Comparison of ENCODE assay signal across 7 cellular contexts in the genomic region with DNA sequence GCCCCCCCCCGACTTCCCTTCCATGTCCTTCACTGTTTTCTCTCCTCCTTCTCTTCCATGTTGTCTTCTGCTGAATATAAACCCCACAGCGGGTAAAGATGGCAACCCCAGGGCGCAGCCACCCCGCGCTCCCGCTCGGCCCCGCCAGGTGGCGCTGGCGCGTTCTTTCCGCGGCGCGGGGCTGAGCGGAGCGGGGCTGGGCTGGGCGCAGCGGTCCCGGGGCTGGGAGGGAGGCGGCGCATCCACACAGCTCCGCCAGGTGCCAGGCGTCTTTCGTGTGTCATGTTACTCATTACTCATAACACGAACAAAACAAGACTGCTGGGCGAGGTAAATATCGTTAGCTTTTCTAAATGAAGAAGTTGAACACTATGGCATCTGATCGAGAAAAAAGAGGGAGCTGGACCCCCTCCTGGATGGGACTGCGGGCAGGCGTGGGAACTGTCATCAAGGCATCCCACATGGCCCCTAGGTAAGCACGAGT.
DNase-seq lines count a peak whose midpoint lies in the region; ATAC-seq, FAIRE-seq and TF ChIP-seq lines count a peak whose summit lies in the region.

No MANE protein-coding gene starts in this region.

- POLR2A ChIA-PET in RWPE1 (lab: Yijun Ruan, JAX; ENCODE audit: low non-redundant PET): no interaction called here
- POLR2A ChIA-PET in CD8-positive, alpha-beta memory T cell (lab: Charles Lee): no interaction called here

- ATAC-seq in GM23338: peak; percentile 71

- H3K4me3 ChIP-seq in GM23338: peak overlapping the region; percentile 31; the same call in 1 of the 2 replicates
- no peak overlapping the region for H3K4me3 ChIP-seq in fibroblast of pulmonary artery (replicated peaks; ENCODE audit: low read depth, low read length)
- H3K4me3 ChIP-seq in CD8-positive, alpha-beta memory T cell (ENCODE audit: low read length): no peak overlapping the region

- H4K20me1 ChIP-seq in GM23338 (replicated peaks; ENCODE audit: insufficient read depth): no peaks in the 10 kb centered on the region

- TF ChIP-seq CTCF in GM23338 (conservative IDR thresholded peaks at IDR 0.05; ENCODE audit: low read depth in 2 of 2): peak; percentile 74 to 85
- peak; percentile 58 for TF ChIP-seq CTCF in RWPE1 (conservative IDR thresholded peaks at IDR 0.05; ENCODE audit: low read depth)
- peak; percentile 49 for TF ChIP-seq CTCF in fibroblast of pulmonary artery (IDR thresholded peaks at IDR 0.05; ENCODE audit: low read length, missing control alignments)

- no peaks in the 10 kb centered on the region for H3F3A ChIP-seq in GM23338 (replicated peaks; ENCODE audit: low read depth)

- H3K36me3 ChIP-seq in GM23338 (ENCODE audit: insufficient read depth): no peaks in the 10 kb centered on the region
- H3K36me3 ChIP-seq in CD8-positive, alpha-beta memory T cell (ENCODE audit: insufficient read depth, low read length): no peaks in the 10 kb centered on the region

- FAIRE-seq in H54 (lab: Jason Lieb, UNC): no peak

- H3K27me3 ChIP-seq in GM23338 (ENCODE audit: insufficient read depth): peaks cover 36% of the 10 kb centered on the region
- no peaks in the 10 kb centered on the region for H3K27me3 ChIP-seq in CD8-positive, alpha-beta memory T cell (ENCODE audit: insufficient read depth, low read length, poor library complexity, severe bottlenecking)

- peaks cover 38% of the 10 kb centered on the region for H3K27me3 Mint-ChIP-seq in GM23338 (ENCODE audit: insufficient read depth, low read depth, poor library complexity)
- H3K27me3 Mint-ChIP-seq in CD8-positive, alpha-beta memory T cell: peaks cover 7 to 36% of the 10 kb centered on the region in 2 donors

- no peaks in the 10 kb centered on the region for H3K9me3 ChIP-seq in CD8-positive, alpha-beta memory T cell (ENCODE audit: low read length)

- CTCF ChIA-PET in RWPE1 (lab: Yijun Ruan, JAX): interaction anchor here (0.7 to 1.1 kb wide), 5 partner anchors 12 to 649 kb away, joined by 3 to 7 read pairs (median 3); no protein-coding TSS in a partner anchor
- CTCF ChIA-PET in CD8-positive, alpha-beta memory T cell (lab: Charles Lee): no interaction called here

- H3K36me3 Mint-ChIP-seq in GM23338 (ENCODE audit: low read depth): no peaks in the 10 kb centered on the region
- H3K36me3 Mint-ChIP-seq in CD8-positive, alpha-beta memory T cell: no peaks in the 10 kb centered on the region

- H3K4me1 Mint-ChIP-seq in GM23338: peaks cover 7% of the 10 kb centered on the region
- H3K4me1 Mint-ChIP-seq in CD8-positive, alpha-beta memory T cell: peaks cover 3 to 7% (median 6%) of the 10 kb centered on the region in 3 donors

- H2AFZ ChIP-seq in GM23338: no peak overlapping the region

- no peak overlapping the region for H3K27ac Mint-ChIP-seq in GM23338
- H3K27ac Mint-ChIP-seq in CD8-positive, alpha-beta memory T cell: no peak overlapping the region

- no peak for TF ChIP-seq POLR2A in H54 (IDR thresholded peaks at IDR 0.05; ENCODE audit: low read depth, low read length)

- H3K4me1 ChIP-seq in GM23338 (ENCODE audit: insufficient read depth): peaks cover 3% of the 10 kb centered on the region; the same call in 1 of the 2 replicates
- H3K4me1 ChIP-seq in CD8-positive, alpha-beta memory T cell (ENCODE audit: insufficient read depth, low read length): no peaks in the 10 kb centered on the region

- H3K9me3 Mint-ChIP-seq in GM23338: no peaks in the 10 kb centered on the region
- peaks cover 0 to 3% (median 0%) of the 10 kb centered on the region in 5 donors for H3K9me3 Mint-ChIP-seq in CD8-positive, alpha-beta memory T cell

- DNase-seq in GM03348 (ENCODE audit: low spot score): peak; percentile 89
- DNase-seq in GM23338 (ENCODE audit: low spot score): peak; percentile 80
- DNase-seq in RWPE1 (ENCODE audit: low spot score): peak; percentile 69
- DNase-seq in fibroblast of pulmonary artery (ENCODE audit: low read depth): peak; percentile 48
- peak; percentile 19 to 52 for DNase-seq in stimulated activated CD4-positive, alpha-beta T cell treated with anti-CD3 and anti-CD28 coated beads, Interleukin-2, amount 100 ng/mL, for 48 hours
- DNase-seq in H54 (ENCODE audit: insufficient read length, low spot score): no peak
- no peak for DNase-seq in CD8-positive, alpha-beta memory T cell

- no peak overlapping the region for H3K27ac ChIP-seq in GM23338 (ENCODE audit: low read depth)
- no peak overlapping the region for H3K27ac ChIP-seq in RWPE1
- no peak overlapping the region for H3K27ac ChIP-seq in CD8-positive, alpha-beta memory T cell (ENCODE audit: low read depth, low read length)

- H3K79me2 ChIP-seq in GM23338 (replicated peaks; ENCODE audit: insufficient read depth): no peaks in the 10 kb centered on the region

- peak overlapping the region; percentile 67 for H3K4me2 ChIP-seq in GM23338

- H3K4me3 Mint-ChIP-seq in GM23338: peak overlapping the region; percentile 38; the same call in 2 of the 3 replicates
- no peak overlapping the region for H3K4me3 Mint-ChIP-seq in CD8-positive, alpha-beta memory T cell

- H3K9me2 ChIP-seq in GM23338 (ENCODE audit: insufficient read depth): no peaks in the 10 kb centered on the region

TF ChIP-seq in GM23338, 12 proteins besides CTCF, POLR2A, EP300 and RAD21 (continues in another document):
- TF ChIP-seq, protein P1, sequence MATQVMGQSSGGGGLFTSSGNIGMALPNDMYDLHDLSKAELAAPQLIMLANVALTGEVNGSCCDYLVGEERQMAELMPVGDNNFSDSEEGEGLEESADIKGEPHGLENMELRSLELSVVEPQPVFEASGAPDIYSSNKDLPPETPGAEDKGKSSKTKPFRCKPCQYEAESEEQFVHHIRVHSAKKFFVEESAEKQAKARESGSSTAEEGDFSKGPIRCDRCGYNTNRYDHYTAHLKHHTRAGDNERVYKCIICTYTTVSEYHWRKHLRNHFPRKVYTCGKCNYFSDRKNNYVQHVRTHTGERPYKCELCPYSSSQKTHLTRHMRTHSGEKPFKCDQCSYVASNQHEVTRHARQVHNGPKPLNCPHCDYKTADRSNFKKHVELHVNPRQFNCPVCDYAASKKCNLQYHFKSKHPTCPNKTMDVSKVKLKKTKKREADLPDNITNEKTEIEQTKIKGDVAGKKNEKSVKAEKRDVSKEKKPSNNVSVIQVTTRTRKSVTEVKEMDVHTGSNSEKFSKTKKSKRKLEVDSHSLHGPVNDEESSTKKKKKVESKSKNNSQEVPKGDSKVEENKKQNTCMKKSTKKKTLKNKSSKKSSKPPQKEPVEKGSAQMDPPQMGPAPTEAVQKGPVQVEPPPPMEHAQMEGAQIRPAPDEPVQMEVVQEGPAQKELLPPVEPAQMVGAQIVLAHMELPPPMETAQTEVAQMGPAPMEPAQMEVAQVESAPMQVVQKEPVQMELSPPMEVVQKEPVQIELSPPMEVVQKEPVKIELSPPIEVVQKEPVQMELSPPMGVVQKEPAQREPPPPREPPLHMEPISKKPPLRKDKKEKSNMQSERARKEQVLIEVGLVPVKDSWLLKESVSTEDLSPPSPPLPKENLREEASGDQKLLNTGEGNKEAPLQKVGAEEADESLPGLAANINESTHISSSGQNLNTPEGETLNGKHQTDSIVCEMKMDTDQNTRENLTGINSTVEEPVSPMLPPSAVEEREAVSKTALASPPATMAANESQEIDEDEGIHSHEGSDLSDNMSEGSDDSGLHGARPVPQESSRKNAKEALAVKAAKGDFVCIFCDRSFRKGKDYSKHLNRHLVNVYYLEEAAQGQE (IDR thresholded peaks at IDR 0.05; ENCODE audit: unreplicated experiment): no peak
- TF ChIP-seq STAT1 (IDR thresholded peaks at IDR 0.05; ENCODE audit: unreplicated experiment) (no peak), ZNF331 (CRISPR knock-in tag; IDR thresholded peaks at IDR 0.05; ENCODE audit: low read depth) (no peak)

Comparison
In these comparisons a context has a peak if more than half of its experiments do, and no peak if none do; other contexts are left out.
1. DNase-seq: peak in GM03348 (single experiment), GM23338 (single experiment), RWPE1 (single experiment), fibroblast of pulmonary artery (single experiment) and stimulated activated CD4-positive, alpha-beta T cell treated with anti-CD3 and anti-CD28 coated beads, Interleukin-2, amount 100 ng/mL, for 48 hours (2 of 2); none in H54 (single experiment) and CD8-positive, alpha-beta memory T cell (0 of 5).
2. Peak in every context shown above with its lines, with median percentiles within 50 percentile points of each other: CTCF ChIP-seq.